ENCODE assay signal across 20 cellular contexts in the genomic region with DNA sequence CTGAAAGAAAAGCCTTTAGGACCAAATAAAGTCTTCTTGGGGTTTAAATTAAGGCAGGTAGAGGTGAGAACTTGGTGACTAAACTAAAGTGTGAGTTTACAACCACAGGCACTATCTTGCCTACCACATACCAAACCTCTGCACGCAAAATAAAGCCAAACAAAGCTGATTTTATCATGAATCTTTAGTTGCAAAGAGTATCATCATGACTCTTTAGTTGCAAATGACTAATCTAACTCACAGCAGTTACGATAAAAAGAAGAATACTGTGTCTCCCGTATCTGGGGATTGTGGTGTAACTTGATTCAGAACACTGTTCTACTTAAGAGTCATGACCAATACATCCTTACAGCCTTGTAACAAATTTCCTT. TPM values are rescaled to one million over a fixed set of nuclear protein-coding genes. Genes with fewer than 3 reads are reported as not detected.
DNase-seq lines count a peak whose midpoint lies in the region; ATAC-seq lines count a peak whose summit lies in the region.
"Had no signal": no experiment of that assay in that cellular context is flagged by ENCODE, and none has a peak within 500 bp of the region (broad histone marks: within the 10 kb centered on the region; RNA-seq: fewer than 3 reads in every experiment).

No MANE protein-coding gene starts in this region.

- no peak overlapping the region for H2BK5ac ChIP-seq in mesenchymal stem cell (ENCODE audit: low read depth, low read length, poor library complexity, severe bottlenecking)

- H2BK120ac ChIP-seq in mesenchymal stem cell (ENCODE audit: low read depth, low read length): no peak overlapping the region

- no peaks in the 10 kb centered on the region for H3K36me3 ChIP-seq in naive thymus-derived CD4-positive, alpha-beta T cell (ENCODE audit: control insufficient read depth in 2 of 3, insufficient read depth in 3 of 3, low read length in 3 of 3)
- no peaks in the 10 kb centered on the region for H3K36me3 ChIP-seq in mesenchymal stem cell (ENCODE audit: control insufficient read depth in 1 of 2, insufficient read depth in 2 of 2, low read depth in 1 of 2, low read length in 2 of 2)
- H3K36me3 ChIP-seq: breast epithelium had no signal

- no peak overlapping the region for H2BK15ac ChIP-seq in mesenchymal stem cell (ENCODE audit: low read depth, poor library complexity, severe bottlenecking)

- ATAC-seq in activated T-helper 17 cell treated with anti-CD3 and anti-CD28 coated beads, Interleukin-2, amount 50 U/mL, for 72 hours (replicated peaks): peak; percentile 95
- ATAC-seq in naive thymus-derived CD4-positive, alpha-beta T cell: peak; percentile 45
- ATAC-seq: esophagus mucosa, right cardiac atrium had no signal

- no peak overlapping the region for H3K23ac ChIP-seq in mesenchymal stem cell (ENCODE audit: low read length in 2 of 2)

- no peaks in the 10 kb centered on the region for H3K9me3 ChIP-seq in naive thymus-derived CD4-positive, alpha-beta T cell (ENCODE audit: control insufficient read depth in 2 of 3, low read length in 3 of 3)
- no peaks in the 10 kb centered on the region for H3K9me3 ChIP-seq in mesenchymal stem cell (ENCODE audit: control insufficient read depth, low read length)
- H3K9me3 ChIP-seq: breast epithelium had no signal

- no peak overlapping the region for H3K4me3 ChIP-seq in naive thymus-derived CD4-positive, alpha-beta T cell (ENCODE audit: low read length)
- H3K4me3 ChIP-seq in mesenchymal stem cell (ENCODE audit: insufficient read depth in 1 of 2, low read depth in 1 of 2, low read length in 2 of 2): no peak overlapping the region
- H3K4me3 ChIP-seq: breast epithelium, dorsolateral prefrontal cortex had no signal

- H3K79me1 ChIP-seq in mesenchymal stem cell (replicated peaks; ENCODE audit: low read length, poor library complexity, severe bottlenecking): no peaks in the 10 kb centered on the region

- no peak overlapping the region for H4K8ac ChIP-seq in mesenchymal stem cell (ENCODE audit: low read length)

- H3K4me3 Mint-ChIP-seq in activated T-helper 17 cell treated with anti-CD3 and anti-CD28 coated beads, Interleukin-2, amount 50 U/mL, for 72 hours: peak overlapping the region; percentile 25
- H3K4me3 Mint-ChIP-seq in naive thymus-derived CD4-positive, alpha-beta T cell: no peak overlapping the region
- H3K4me3 Mint-ChIP-seq: activated naive CD8-positive, alpha-beta T cell treated with anti-CD3 and anti-CD28 coated beads, Interleukin-2, amount 10 ng/mL, durations not matched to agents 7 days and 5 days had no signal

- WGBS in mesenchymal stem cell: 72% methylated on average over 2 of the region's 3 CpGs

- no peak overlapping the region for H3K4me2 ChIP-seq in mesenchymal stem cell (ENCODE audit: low read length, poor library complexity, severe bottlenecking)

- peaks cover 5% of the 10 kb centered on the region for H3K4me1 Mint-ChIP-seq in activated T-helper 17 cell treated with anti-CD3 and anti-CD28 coated beads, Interleukin-2, amount 50 U/mL, for 72 hours
- H3K4me1 Mint-ChIP-seq in naive thymus-derived CD4-positive, alpha-beta T cell: peaks cover 0 to 6% (median 0%) of the 10 kb centered on the region in 7 donors

- H2AFZ ChIP-seq in mesenchymal stem cell (ENCODE audit: low read depth, low read length): no peak overlapping the region

- H3K27ac Mint-ChIP-seq in activated T-helper 17 cell treated with anti-CD3 and anti-CD28 coated beads, Interleukin-2, amount 50 U/mL, for 72 hours: peak overlapping the region; percentile 71
- no peak overlapping the region for H3K27ac Mint-ChIP-seq in naive thymus-derived CD4-positive, alpha-beta T cell
- H3K27ac Mint-ChIP-seq: activated naive CD8-positive, alpha-beta T cell treated with anti-CD3 and anti-CD28 coated beads, Interleukin-2, amount 10 ng/mL, durations not matched to agents 7 days and 5 days had no signal

- intact Hi-C loops in naive thymus-derived CD4-positive, alpha-beta T cell (cut with micrococcal nuclease): loop anchor here in 1 of 2 donors (5.0 kb wide), 1 partner anchor 201 kb away; no protein-coding TSS in a partner anchor

- no peak overlapping the region for H4K91ac ChIP-seq in mesenchymal stem cell (ENCODE audit: low read length)

- no peak overlapping the region for H3K14ac ChIP-seq in mesenchymal stem cell (ENCODE audit: low read length in 2 of 2)

- H3K9me3 Mint-ChIP-seq in activated T-helper 17 cell treated with anti-CD3 and anti-CD28 coated beads, Interleukin-2, amount 50 U/mL, for 72 hours: no peaks in the 10 kb centered on the region
- peaks cover 0 to 9% (median 0%) of the 10 kb centered on the region in 11 donors for H3K9me3 Mint-ChIP-seq in naive thymus-derived CD4-positive, alpha-beta T cell

- H3K27ac ChIP-seq in naive thymus-derived CD4-positive, alpha-beta T cell (ENCODE audit: low read depth, low read length): no peak overlapping the region
- H3K27ac ChIP-seq in mesenchymal stem cell (ENCODE audit: low read length, poor library complexity, severe bottlenecking): no peak overlapping the region
- H3K27ac ChIP-seq: breast epithelium, dorsolateral prefrontal cortex had no signal

- no peak overlapping the region for H3K4ac ChIP-seq in mesenchymal stem cell (ENCODE audit: low read depth in 1 of 2, low read length in 2 of 2)

- no peak overlapping the region for H2AK5ac ChIP-seq in mesenchymal stem cell (ENCODE audit: low read length, severe bottlenecking)

- no peak overlapping the region for H3K9ac ChIP-seq in mesenchymal stem cell (ENCODE audit: low read length)

- no peak overlapping the region for H2BK12ac ChIP-seq in mesenchymal stem cell (ENCODE audit: low read length in 2 of 2)

- POLR2A ChIA-PET in naive thymus-derived CD4-positive, alpha-beta T cell (lab: Charles Lee): no interaction called here

- CTCF ChIA-PET in naive thymus-derived CD4-positive, alpha-beta T cell (lab: Charles Lee): interaction anchor here (0.6 kb wide), 1 partner anchor 39 kb away, joined by 3 read pairs; no protein-coding TSS in a partner anchor

- no peaks in the 10 kb centered on the region for H3K27me3 Mint-ChIP-seq in activated T-helper 17 cell treated with anti-CD3 and anti-CD28 coated beads, Interleukin-2, amount 50 U/mL, for 72 hours
- H3K27me3 Mint-ChIP-seq in naive thymus-derived CD4-positive, alpha-beta T cell: peaks cover 0 to 7% (median 3%) of the 10 kb centered on the region in 5 donors

- H3K27me3 ChIP-seq in naive thymus-derived CD4-positive, alpha-beta T cell (ENCODE audit: control insufficient read depth in 2 of 2, insufficient read depth in 2 of 2, low read length in 2 of 2): no peaks in the 10 kb centered on the region
- no peaks in the 10 kb centered on the region for H3K27me3 ChIP-seq in mesenchymal stem cell (ENCODE audit: control insufficient read depth in 1 of 2, insufficient read depth in 1 of 2, low read length in 2 of 2)
- H3K27me3 ChIP-seq: breast epithelium, dorsolateral prefrontal cortex had no signal

- no peak overlapping the region for H3K18ac ChIP-seq in mesenchymal stem cell (ENCODE audit: low read depth in 1 of 2, low read length in 2 of 2)

- H3K36me3 Mint-ChIP-seq in activated T-helper 17 cell treated with anti-CD3 and anti-CD28 coated beads, Interleukin-2, amount 50 U/mL, for 72 hours (ENCODE audit: low read depth): no peaks in the 10 kb centered on the region
- peaks cover 0 to 2% (median 0%) of the 10 kb centered on the region in 5 donors for H3K36me3 Mint-ChIP-seq in naive thymus-derived CD4-positive, alpha-beta T cell
- H3K36me3 Mint-ChIP-seq: activated naive CD8-positive, alpha-beta T cell treated with anti-CD3 and anti-CD28 coated beads, Interleukin-2, amount 10 ng/mL, durations not matched to agents 7 days and 5 days had no signal

- H3K4me1 ChIP-seq in naive thymus-derived CD4-positive, alpha-beta T cell (ENCODE audit: control insufficient read depth in 2 of 2, insufficient read depth in 2 of 2, low read length in 2 of 2): peaks cover 0 to 17% of the 10 kb centered on the region in 2 donors
- H3K4me1 ChIP-seq in mesenchymal stem cell (ENCODE audit: control insufficient read depth, insufficient read depth, low read depth, low read length): no peaks in the 10 kb centered on the region
- H3K4me1 ChIP-seq: breast epithelium had no signal

- DNase-seq in activated gamma-delta T cell treated with Interleukin-2 at 50 U/mL for 16 hours: peak; percentile 20
- DNase-seq in activated gamma-delta T cell (lab: John Stamatoyannopoulos, UW): no peak
- DNase-seq in LHCN-M2 (ENCODE audit: low read depth): peak; percentile 7
- no peak for DNase-seq in naive thymus-derived CD4-positive, alpha-beta T cell
- DNase-seq in ecto neural progenitor cell (ENCODE audit: low spot score): no peak
- DNase-seq in mesenchymal stem cell: no peak
- no peak for DNase-seq in midbrain (lab: John Stamatoyannopoulos, UW)
- DNase-seq: activated naive CD8-positive, alpha-beta T cell treated with anti-CD3 and anti-CD28 coated beads, Interleukin-2, amount 10 ng/mL, durations not matched to agents 7 days and 5 days; DMS79; dorsolateral prefrontal cortex; NCI-H1436; NCI-H2171 treated with DMSO at 0.1 percent for 48 hours; NCI-H748 treated with DMSO at 0.1 percent for 48 hours; right cardiac atrium had no signal

RNA-seq across cellular contexts. Expression of gene CFAP210, which starts 11.2 kb away (rescaled TPM):
- not detected in 2 replicates for total RNA-seq in LHCN-M2 (2014; rRNA removed)
- polyA plus RNA-seq in LHCN-M2 (2012): not detected
- not detected for total RNA-seq in activated T-helper 17 cell treated with anti-CD3 and anti-CD28 coated beads, Interleukin-2, amount 50 U/mL, for 72 hours
- 1 to 10 TPM in 2 of 5 experiments, not detected in 3; 1.0 to 3.6 TPM for total RNA-seq in naive thymus-derived CD4-positive, alpha-beta T cell
- not detected for polyA plus RNA-seq in naive thymus-derived CD4-positive, alpha-beta T cell
- polyA plus RNA-seq in mesenchymal stem cell (2013, experiment 1 of 2): 0.17 TPM
- 0.15 TPM for polyA plus RNA-seq in mesenchymal stem cell (2013, experiment 2 of 2)
- total RNA-seq: activated naive CD8-positive, alpha-beta T cell treated with anti-CD3 and anti-CD28 coated beads, Interleukin-2, amount 10 ng/mL, durations not matched to agents 7 days and 5 days; esophagus mucosa; HT-29; left lobe of liver; right cardiac atrium had no signal
- polyA plus RNA-seq: AG04450 had no signal

RNA-seq across cellular contexts. Expression of gene PHOSPHO2, which starts 11.2 kb away (rescaled TPM):
- total RNA-seq in LHCN-M2 (2014; rRNA removed): 2.1 TPM in 2 replicates
- polyA plus RNA-seq in LHCN-M2 (2012): 1.4 TPM
- total RNA-seq in activated T-helper 17 cell treated with anti-CD3 and anti-CD28 coated beads, Interleukin-2, amount 50 U/mL, for 72 hours: 1 to 10 TPM; 2.9 to 4.3 TPM
- 1 to 10 TPM; 4.5 to 9.5 (median 7.5) TPM for total RNA-seq in naive thymus-derived CD4-positive, alpha-beta T cell
- polyA plus RNA-seq in naive thymus-derived CD4-positive, alpha-beta T cell: 1 to 10 TPM; 3.5 to 8.4 TPM
- polyA plus RNA-seq in mesenchymal stem cell (2013, experiment 1 of 2): 1.5 TPM
- polyA plus RNA-seq in mesenchymal stem cell (2013, experiment 2 of 2): 1.5 TPM

RNA-seq across cellular contexts. Expression of gene KLHL23, which starts 50.6 kb away (rescaled TPM):
- total RNA-seq in LHCN-M2 (2014; rRNA removed): 3.3 and 4.6 TPM in 2 replicates
- 0.96 TPM for polyA plus RNA-seq in LHCN-M2 (2012)
- 10 to 100 TPM in 1 of 2 donors, 1 to 10 TPM in 1; 3.2 to 10.4 TPM for total RNA-seq in activated T-helper 17 cell treated with anti-CD3 and anti-CD28 coated beads, Interleukin-2, amount 50 U/mL, for 72 hours
- 1 to 10 TPM; 1.1 to 3.9 (median 2.7) TPM for total RNA-seq in naive thymus-derived CD4-positive, alpha-beta T cell
- polyA plus RNA-seq in naive thymus-derived CD4-positive, alpha-beta T cell: 1 to 10 TPM; 1.5 to 3.8 TPM
- polyA plus RNA-seq in mesenchymal stem cell (2013, experiment 1 of 2): 1.8 TPM
- polyA plus RNA-seq in mesenchymal stem cell (2013, experiment 2 of 2): 1.7 TPM

Comparison
In these comparisons a context has a peak if more than half of its experiments do, and no peak if none do; other contexts are left out.
1. DNase-seq: peak in activated gamma-delta T cell treated with Interleukin-2 at 50 U/mL for 16 hours (single experiment) and LHCN-M2 (single experiment); none in activated gamma-delta T cell (single experiment), naive thymus-derived CD4-positive, alpha-beta T cell (0 of 9), ecto neural progenitor cell (single experiment), mesenchymal stem cell (single experiment) and midbrain (single experiment).